20 cellular contexts compared by ENCODE assay signal in the genomic region with DNA sequence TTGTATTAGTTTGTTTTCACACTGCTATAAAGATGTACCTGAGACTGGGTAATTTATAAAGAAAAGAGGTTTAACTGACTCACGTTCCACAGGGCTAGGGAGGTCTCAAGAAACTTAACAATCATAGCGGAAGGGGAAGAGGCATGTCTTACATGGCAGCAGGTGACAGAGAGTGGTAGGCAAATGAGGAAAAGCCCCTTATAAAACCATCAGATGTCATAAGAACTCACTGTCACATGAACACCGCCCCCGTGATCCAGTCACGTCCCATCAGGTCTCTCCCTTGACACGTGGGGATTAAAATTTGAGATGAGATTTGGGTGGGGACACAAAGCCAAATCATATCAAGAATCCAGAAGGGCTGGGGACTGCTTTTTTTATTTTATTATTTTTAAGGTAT.
DNase-seq lines count a peak whose midpoint lies in the region; ATAC-seq and TF ChIP-seq lines count a peak whose summit lies in the region.
"Had no signal": no experiment of that assay in that cellular context is flagged by ENCODE, and none has a peak within 500 bp of the region (broad histone marks: within the 10 kb centered on the region; RNA-seq: fewer than 3 reads in every experiment).

No MANE protein-coding gene starts in this region.

- POLR2A ChIA-PET in activated B cell treated with CpG ODN at 0.5 μM for 24 hours (lab: Charles Lee) = no interaction called here

- no peak overlapping the region for H3K4me3 ChIP-seq in neural progenitor cell
- H3K4me3 ChIP-seq in GM23248 = no peak overlapping the region
- H3K4me3 ChIP-seq: BLaER1, GM23338 had no signal

- H3K27me3 ChIP-seq in neural progenitor cell (no peaks in the 10 kb centered on the region), GM23248 (replicated peaks; ENCODE audit: insufficient read depth) (no peaks in the 10 kb centered on the region)
- H3K27me3 ChIP-seq: BLaER1 had no signal

- H3K79me2 ChIP-seq in neural progenitor cell (ENCODE audit: low read depth) (no peaks in the 10 kb centered on the region), GM23248 (ENCODE audit: insufficient read depth) (no peaks in the 10 kb centered on the region)

- DNase-seq in NCI-H82 (lab: John Stamatoyannopoulos, UW) (peak; percentile 23), NCI-H82 treated with DMSO at 0.1 percent for 48 hours (lab: John Stamatoyannopoulos, UW; ENCODE audit: unreplicated experiment) (no peak), activated B cell treated with CpG ODN at 0.5 μM for 24 hours (no peak), neural progenitor cell (ENCODE audit: low spot score) (no peak), nephron progenitor cell (no peak), medulla oblongata (ENCODE audit: extremely low spot score) (no peak), GM23248 (no peak)
- DNase-seq: Calu3; CD4-positive, CD25-positive, alpha-beta regulatory T cell; CD8-positive, alpha-beta T cell; DMS53; DMS79 treated with DMSO at 0.1 percent for 48 hours; GF-D8; H9 had no signal

- intact Hi-C loops in activated B cell treated with CpG ODN at 0.5 μM for 24 hours (cut with micrococcal nuclease) = no loop called here

- no peak overlapping the region for H3K27ac ChIP-seq in neural progenitor cell
- no peak overlapping the region for H3K27ac ChIP-seq in GM23248
- H3K27ac ChIP-seq: 22Rv1, BLaER1, C4-2B had no signal

- in situ Hi-C loops in GM23248 (cut with MboI) = no loop called here

- H3K9ac ChIP-seq in neural progenitor cell (no peak overlapping the region), GM23248 (no peak overlapping the region)
- H3K9ac ChIP-seq: BLaER1 had no signal

- H3K9me3 ChIP-seq in neural progenitor cell (ENCODE audit: low read depth) (no peaks in the 10 kb centered on the region), GM23248 (ENCODE audit: low read depth) (no peaks in the 10 kb centered on the region)
- H3K9me3 ChIP-seq: BLaER1 had no signal

- H3K36me3 ChIP-seq in neural progenitor cell (no peaks in the 10 kb centered on the region), GM23248 (ENCODE audit: low read depth) (no peaks in the 10 kb centered on the region)

- H3K27me3 Mint-ChIP-seq in activated B cell treated with CpG ODN at 0.5 μM for 24 hours (no peaks in the 10 kb centered on the region), neural progenitor cell (ENCODE audit: insufficient read depth, low read depth) (peaks cover 8% of the 10 kb centered on the region), nephron progenitor cell (ENCODE audit: low read depth, poor library complexity) (peaks cover 14% of the 10 kb centered on the region)
- H3K27me3 Mint-ChIP-seq: B cell; CD4-positive, CD25-positive, alpha-beta regulatory T cell had no signal

- no peak for TF ChIP-seq CTCF in activated B cell treated with CpG ODN at 0.5 μM for 24 hours (IDR thresholded peaks at IDR 0.05)
- no peak for TF ChIP-seq CTCF in neural progenitor cell (IDR thresholded peaks at IDR 0.05)
- TF ChIP-seq CTCF in nephron progenitor cell (IDR thresholded peaks at IDR 0.05) = no peak

- H3K4me1 ChIP-seq in neural progenitor cell = peaks cover 6% of the 10 kb centered on the region
- no peaks in the 10 kb centered on the region for H3K4me1 ChIP-seq in GM23248 (ENCODE audit: insufficient read depth)

- peak overlapping the region; percentile 27 for H3K27ac Mint-ChIP-seq in activated B cell treated with CpG ODN at 0.5 μM for 24 hours
- H3K27ac Mint-ChIP-seq in neural progenitor cell = peak overlapping the region; percentile 68
- no peak overlapping the region for H3K27ac Mint-ChIP-seq in nephron progenitor cell
- H3K27ac Mint-ChIP-seq: B cell; CD4-positive, CD25-positive, alpha-beta regulatory T cell; CD8-positive, alpha-beta T cell; GM23338; H9 had no signal

- ATAC-seq in activated B cell treated with CpG ODN at 0.5 μM for 24 hours (ENCODE audit: low read depth) = peak; percentile 42
- ATAC-seq: CD8-positive, alpha-beta T cell; GM23338; HCT116 had no signal

- WGBS in GM23248 (ENCODE audit: low coverage in 1 of 2, low lambda C conversion rate in 2 of 2, missing lambda C conversion rate in 2 of 2), 2 experiments = 59 to 63% methylated on average over 6 of the region's 6 CpGs

- CTCF ChIA-PET in activated B cell treated with CpG ODN at 0.5 μM for 24 hours (lab: Charles Lee) = no interaction called here

- H3K4me2 ChIP-seq in neural progenitor cell (no peak overlapping the region), GM23248 (ENCODE audit: unreplicated experiment) (no peak overlapping the region)
- H3K4me2 ChIP-seq: BLaER1, GM23338 had no signal

- H3K9me3 Mint-ChIP-seq in activated B cell treated with CpG ODN at 0.5 μM for 24 hours (no peaks in the 10 kb centered on the region), neural progenitor cell (no peaks in the 10 kb centered on the region), nephron progenitor cell (no peaks in the 10 kb centered on the region)
- H3K9me3 Mint-ChIP-seq: CD8-positive, alpha-beta T cell; GM23338; H9 had no signal

- H3K36me3 Mint-ChIP-seq in activated B cell treated with CpG ODN at 0.5 μM for 24 hours (ENCODE audit: low read depth) (no peaks in the 10 kb centered on the region), neural progenitor cell (no peaks in the 10 kb centered on the region), nephron progenitor cell (ENCODE audit: low read depth) (no peaks in the 10 kb centered on the region)
- H3K36me3 Mint-ChIP-seq: CD4-positive, CD25-positive, alpha-beta regulatory T cell; CD8-positive, alpha-beta T cell had no signal

- H3F3A ChIP-seq in neural progenitor cell (ENCODE audit: low read depth) (no peaks in the 10 kb centered on the region), GM23248 (ENCODE audit: insufficient read depth) (no peaks in the 10 kb centered on the region)

- no peaks in the 10 kb centered on the region for H4K20me1 ChIP-seq in neural progenitor cell (ENCODE audit: low read depth)
- no peaks in the 10 kb centered on the region for H4K20me1 ChIP-seq in GM23248 (ENCODE audit: insufficient read depth)

- H2AFZ ChIP-seq in neural progenitor cell (replicated peaks) (no peak overlapping the region), GM23248 (no peak overlapping the region)
- H2AFZ ChIP-seq: GM23338 had no signal

- H3K4me3 Mint-ChIP-seq in activated B cell treated with CpG ODN at 0.5 μM for 24 hours (no peak overlapping the region), neural progenitor cell (no peak overlapping the region), nephron progenitor cell (no peak overlapping the region)
- H3K4me3 Mint-ChIP-seq: B cell; CD4-positive, CD25-positive, alpha-beta regulatory T cell; CD8-positive, alpha-beta T cell; GM23338; H9 had no signal

- H3K4me1 Mint-ChIP-seq in activated B cell treated with CpG ODN at 0.5 μM for 24 hours (peaks cover 8% of the 10 kb centered on the region), neural progenitor cell (peaks cover 21% of the 10 kb centered on the region), nephron progenitor cell (peaks cover 6% of the 10 kb centered on the region)
- H3K4me1 Mint-ChIP-seq: CD4-positive, CD25-positive, alpha-beta regulatory T cell had no signal

- H3K9me2 ChIP-seq in GM23248 (ENCODE audit: insufficient read depth) = no peaks in the 10 kb centered on the region
